In the genomic region with DNA sequence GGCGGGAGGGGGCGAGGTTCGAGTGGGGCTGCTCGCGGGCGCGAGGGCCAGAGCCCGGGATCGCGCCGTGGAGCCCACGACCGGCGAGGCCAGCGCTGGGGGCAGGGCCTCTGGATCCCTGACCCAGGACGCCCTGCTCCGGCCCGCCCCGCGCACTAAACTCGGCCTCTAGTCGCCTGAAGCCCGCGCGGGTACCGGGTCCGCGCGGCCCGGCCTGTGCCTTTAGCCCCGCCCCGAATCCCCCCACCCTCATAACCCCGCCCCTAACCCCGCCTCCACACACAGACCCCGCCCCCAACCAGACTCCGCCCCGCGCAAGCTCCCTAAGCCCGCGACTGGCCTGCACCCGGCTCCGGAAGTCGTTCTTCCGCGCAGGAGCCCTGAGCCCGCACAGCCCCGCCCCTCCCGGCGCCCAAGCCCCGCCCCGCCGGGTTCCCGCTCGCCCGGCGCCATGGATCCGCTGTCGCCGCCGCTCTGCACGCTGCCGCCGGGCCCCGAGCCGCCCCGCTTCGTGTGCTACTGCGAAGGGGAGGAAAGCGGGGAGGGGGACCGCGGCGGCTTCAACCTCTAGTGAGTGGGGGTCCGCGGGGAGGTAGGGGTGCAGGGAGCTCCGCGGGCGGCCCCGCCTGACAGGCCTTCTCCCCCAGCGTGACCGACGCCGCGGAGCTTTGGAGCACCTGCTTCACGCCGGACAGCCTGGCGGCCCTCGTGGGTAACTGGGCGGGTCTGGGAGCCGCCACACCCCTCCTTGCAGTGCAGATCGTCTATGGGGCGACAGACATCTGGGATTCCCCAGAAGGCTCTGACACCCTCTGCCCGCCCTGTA, we compare ENCODE assay signal across 8 cellular contexts. TPM values are rescaled to one million over a fixed set of nuclear protein-coding genes. Genes with fewer than 3 reads are reported as not detected.
DNase-seq lines count a peak whose midpoint lies in the region; TF ChIP-seq lines count a peak whose summit lies in the region.

Gene PAXX, plus strand, starts transcription at position 430 of the 826 bp plus-strand sequence. Its CDS starts 22 bp downstream, at position 452.

- H2BK120ac ChIP-seq in trophoblast cell (ENCODE audit: insufficient read depth, low read length, poor library complexity), result peak within 1 kb of the TSS; percentile 50

- H3K23ac ChIP-seq in trophoblast cell (ENCODE audit: low read length), result no peak within 1 kb of the TSS

- H3K27ac ChIP-seq in cardiac muscle cell (no peak within 1 kb of the TSS), trophoblast cell (ENCODE audit: low read depth, low read length) (peak within 1 kb of the TSS; percentile 75), tibial nerve (peak within 1 kb of the TSS; percentile 74 to 89 (median 82))

- peaks cover 28% of the 10 kb centered on the region for H3K79me1 ChIP-seq in trophoblast cell (ENCODE audit: low read length)

- H3K4ac ChIP-seq in trophoblast cell (ENCODE audit: low read depth, low read length), result peak within 1 kb of the TSS; percentile 8

- peak within 1 kb of the TSS; percentile 86 for H3K14ac ChIP-seq in trophoblast cell (ENCODE audit: low read length)

- TF ChIP-seq EP300 in tibial nerve (IDR thresholded peaks at IDR 0.05), result peak in 1 of 2 donors; percentile 29

- peak within 1 kb of the TSS; percentile 83 for H3K18ac ChIP-seq in trophoblast cell (ENCODE audit: low read length)

- peak within 1 kb of the TSS; percentile 78 for H3K9ac ChIP-seq in trophoblast cell (ENCODE audit: low read length)

- peak within 1 kb of the TSS; percentile 77 for H4K91ac ChIP-seq in trophoblast cell (ENCODE audit: low read depth, low read length)

- peak within 1 kb of the TSS; percentile 97 for H3K4me2 ChIP-seq in trophoblast cell (ENCODE audit: low read length)

- peaks cover 11% of the 10 kb centered on the region for H3K79me2 ChIP-seq in trophoblast cell (ENCODE audit: control insufficient read depth, insufficient read depth, low read length, poor library complexity)

- no CpG with 5 or more reads among the region's 92 CpGs for WGBS in trophoblast cell (ENCODE audit: extremely low coverage, insufficient coverage, insufficient read length)
- WGBS in tibial nerve, 2 donors, result 0 to 1% methylated on average over 17 to 32 of the region's 92 CpGs

- H3K9me3 ChIP-seq in cardiac muscle cell (ENCODE audit: low read depth) (no peaks in the 10 kb centered on the region), trophoblast cell (ENCODE audit: insufficient read depth, low read depth, low read length) (peaks cover 3% of the 10 kb centered on the region), tibial nerve (no peaks in the 10 kb centered on the region)

- DNase-seq in HFF-Myc (ENCODE audit: extremely low read depth, low read depth) (peak; percentile 38), NB4 (ENCODE audit: low read depth) (peak; percentile 89), SW480 (ENCODE audit: low spot score) (peak; percentile 91), cardiac muscle cell (ENCODE audit: low read depth in 1 of 2, low spot score in 1 of 2) (peak; percentile 92 to 96), trophoblast cell (peak; percentile 85 to 91), tibial nerve (ENCODE audit: low spot score in 2 of 2) (peak; percentile 80)
- peak; percentile 90 for DNase-seq in activated naive CD8-positive, alpha-beta T cell treated with anti-CD3 and anti-CD28 coated beads, Interleukin-2, amount 50 U/mL, for 16 hours (ENCODE audit: low read depth, low spot score)

- H2BK5ac ChIP-seq in trophoblast cell (ENCODE audit: low read depth, low read length, poor library complexity), result peak within 1 kb of the TSS; percentile 67

- H3K4me1 ChIP-seq in cardiac muscle cell (ENCODE audit: low read depth) (peaks cover 5% of the 10 kb centered on the region), trophoblast cell (ENCODE audit: control insufficient read depth in 1 of 2, insufficient read depth in 2 of 2, low read length in 2 of 2) (peaks cover 33 to 41% of the 10 kb centered on the region in 2 experiments), tibial nerve (peaks cover 0 to 55% (median 46%) of the 10 kb centered on the region in 4 donors)

- no peak within 1 kb of the TSS for H2BK12ac ChIP-seq in trophoblast cell (ENCODE audit: low read length)

- H3K27me3 ChIP-seq in cardiac muscle cell (peaks cover 37% of the 10 kb centered on the region), trophoblast cell (ENCODE audit: insufficient read depth, low read length) (no peaks in the 10 kb centered on the region), tibial nerve (no peaks in the 10 kb centered on the region)

- peak within 1 kb of the TSS; percentile 54 for H4K12ac ChIP-seq in trophoblast cell (ENCODE audit: low read depth, low read length)

- TF ChIP-seq CTCF in HFF-Myc (IDR thresholded peaks at IDR 0.05; ENCODE audit: low read depth, low read length, missing control alignments) (no peak), NB4 (IDR thresholded peaks at IDR 0.05; ENCODE audit: low read depth, low read length) (no peak), cardiac muscle cell (IDR thresholded peaks at IDR 0.05; ENCODE audit: low read depth, low read length) (no peak), tibial nerve (IDR thresholded peaks at IDR 0.05) (peak in 1 of 5 experiments; percentile 20)

- peak within 1 kb of the TSS; percentile 61 for H4K8ac ChIP-seq in trophoblast cell (ENCODE audit: low read depth, low read length)

- peak within 1 kb of the TSS; percentile 59 for H2AFZ ChIP-seq in trophoblast cell (ENCODE audit: insufficient read depth, low read length, poor library complexity)

- TF ChIP-seq POLR2A in GM10847 (IDR thresholded peaks at IDR 0.05; ENCODE audit: extremely low read depth, insufficient read length) (peak; percentile 53), NB4 (IDR thresholded peaks at IDR 0.05; ENCODE audit: extremely low read depth, insufficient read length) (peak; percentile 69), tibial nerve (IDR thresholded peaks at IDR 0.05) (no peak)

- H3K4me3 ChIP-seq in HFF-Myc (replicated peaks; ENCODE audit: low read depth, low read length) (peak within 1 kb of the TSS; percentile 74), NB4 (ENCODE audit: low read depth, low read length) (peak within 1 kb of the TSS; percentile 79), cardiac muscle cell (peak within 1 kb of the TSS; percentile 58), trophoblast cell (ENCODE audit: low read depth, low read length) (peak within 1 kb of the TSS; percentile 83), tibial nerve (peak within 1 kb of the TSS; percentile 71 to 96 (median 90))

- no peaks in the 10 kb centered on the region for H3K36me3 ChIP-seq in cardiac muscle cell
- peaks cover 15 to 21% of the 10 kb centered on the region in 2 experiments for H3K36me3 ChIP-seq in trophoblast cell (ENCODE audit: control insufficient read depth in 1 of 2, insufficient read depth in 2 of 2, low read length in 2 of 2)
- H3K36me3 ChIP-seq in tibial nerve, result peaks cover 0 to 15% (median 0%) of the 10 kb centered on the region in 3 donors

- peak within 1 kb of the TSS; percentile 1 for H2AK5ac ChIP-seq in trophoblast cell (ENCODE audit: low read length)

RNA-seq across cellular contexts. Expression of gene PAXX, which starts in this region (rescaled TPM):
- total RNA-seq in cardiac muscle cell, result 94.6 and 130 TPM in 2 replicates
- 102 and 110 TPM in 2 replicates for polyA plus RNA-seq in cardiac muscle cell
- 85.0 and 88.0 TPM in 2 replicates for polyA plus RNA-seq in trophoblast cell (2013)
- total RNA-seq in tibial nerve, result 100 to 1,000 TPM in 1 of 4 donors, 10 to 100 TPM in 3; 65.7 to 142 (median 68.9) TPM

Comparison
In these comparisons a context has a peak if more than half of its experiments do, and no peak if none do; other contexts are left out.
1. POLR2A ChIP-seq: peak in GM10847 (single experiment) and NB4 (single experiment); none in tibial nerve (0 of 2).
2. DNase-seq: peak in every context shown above with its lines; median percentile 94 in cardiac muscle cell; 91 in SW480; 90 in activated naive CD8-positive, alpha-beta T cell treated with anti-CD3 and anti-CD28 coated beads, Interleukin-2, amount 50 U/mL, for 16 hours; 89 in NB4; 88 in trophoblast cell; 80 in tibial nerve; 38 in HFF-Myc.
3. Peak in every context shown above with its lines, with median percentiles within 50 percentile points of each other: H3K4me3 ChIP-seq.